Comparison of ENCODE assay signal across 11 cellular contexts in genomic region chr2:135698838-135699237, GRCh38.
"Had no signal": no experiment of that assay in that cellular context is flagged by ENCODE, and none has a peak within 500 bp of the region (broad histone marks: within the 10 kb centered on the region; RNA-seq: fewer than 3 reads in every experiment).

No MANE protein-coding gene starts in this region.

- H3K4me1 ChIP-seq: HAP-1 had no signal

- H3K4me3 ChIP-seq: GM23248, GM23338, HAP-1 had no signal

- H3K27ac Mint-ChIP-seq: GM23338, H9, HFFc6 had no signal

- H3K4me2 ChIP-seq: GM23338 had no signal

- H3K4me3 Mint-ChIP-seq: GM23338, H9, HFFc6 had no signal

- FAIRE-seq: H1, H54 had no signal

- DNase-seq: GM23248, GOT3, H7, H9, HCEC 1CT, HFFc6 had no signal

- H3K9ac ChIP-seq: GM23248 had no signal

- H3K36me3 ChIP-seq: HAP-1 had no signal

- H3K9me3 ChIP-seq: HAP-1 had no signal

- H2AFZ ChIP-seq: GM23248, GM23338 had no signal

- H3K4me1 Mint-ChIP-seq: GM23338, H9 had no signal

- ATAC-seq: GM23338, HCT116 had no signal

- H3K27ac ChIP-seq: GM23248 had no signal
